ENCODE assay signal across 8 cellular contexts in genomic region chr17:60641810-60642220, GRCh38. TPM values are rescaled to one million over a fixed set of nuclear protein-coding genes. Genes with fewer than 3 reads are reported as not detected.
A peak's percentile ranks its signal among the peaks of the same experiment; 100 is the strongest.
DNase-seq lines count a peak whose midpoint lies in the region; ATAC-seq lines count a peak whose summit lies in the region.

No MANE protein-coding gene starts in this region.

- no peak overlapping the region for H3K4me3 ChIP-seq in Karpas-422 (ENCODE audit: low read length)

- H3K27ac Mint-ChIP-seq in activated naive CD4-positive, alpha-beta T cell treated with anti-CD3 and anti-CD28 coated beads, Interleukin-2, amount 10 ng/mL, durations not matched to agents 7 days and 5 days = peak overlapping the region; percentile 17

- H2AFZ ChIP-seq in Karpas-422 (ENCODE audit: low read length) = no peak overlapping the region

- ATAC-seq in GM19023 (IDR thresholded peaks at IDR 0.05; ENCODE audit: unreplicated experiment) = no peak
- ATAC-seq in HG03175 (IDR thresholded peaks at IDR 0.05; ENCODE audit: unreplicated experiment) = no peak

- H3K79me2 ChIP-seq in Karpas-422 (ENCODE audit: low read length) = peaks cover 62% of the 10 kb centered on the region

- H3K4me1 ChIP-seq in Karpas-422 (ENCODE audit: low read length) = peaks cover 23% of the 10 kb centered on the region

- no peaks in the 10 kb centered on the region for H3K27me3 ChIP-seq in Karpas-422 (ENCODE audit: low read length)

- H3K36me3 ChIP-seq in Karpas-422 (ENCODE audit: insufficient read depth, low read length) = peaks cover 6% of the 10 kb centered on the region; the same call in 1 of the 2 replicates

- CTCF ChIA-PET in activated naive CD4-positive, alpha-beta T cell treated with anti-CD3 and anti-CD28 coated beads, Interleukin-2, amount 10 ng/mL, durations not matched to agents 7 days and 5 days (lab: Charles Lee) = interaction anchor here (1.8 kb wide), 1 partner anchor 65 kb away, joined by 6 read pairs; no protein-coding TSS in a partner anchor

- H3K9me3 ChIP-seq in Karpas-422 (ENCODE audit: low read length) = no peaks in the 10 kb centered on the region

- no peak overlapping the region for H3K9ac ChIP-seq in Karpas-422 (ENCODE audit: low read length)

- H3K9me3 Mint-ChIP-seq in activated naive CD4-positive, alpha-beta T cell treated with anti-CD3 and anti-CD28 coated beads, Interleukin-2, amount 10 ng/mL, durations not matched to agents 7 days and 5 days = no peaks in the 10 kb centered on the region

- H3K27me3 Mint-ChIP-seq in activated naive CD4-positive, alpha-beta T cell treated with anti-CD3 and anti-CD28 coated beads, Interleukin-2, amount 10 ng/mL, durations not matched to agents 7 days and 5 days = no peaks in the 10 kb centered on the region

- no peak overlapping the region for H3K4me3 Mint-ChIP-seq in activated naive CD4-positive, alpha-beta T cell treated with anti-CD3 and anti-CD28 coated beads, Interleukin-2, amount 10 ng/mL, durations not matched to agents 7 days and 5 days

- no peaks in the 10 kb centered on the region for H3K9me2 ChIP-seq in Karpas-422 (replicated peaks; ENCODE audit: insufficient read depth, low read length)

- no peak overlapping the region for H3K27ac ChIP-seq in Karpas-422 (ENCODE audit: low read length)

- H3K36me3 Mint-ChIP-seq in activated naive CD4-positive, alpha-beta T cell treated with anti-CD3 and anti-CD28 coated beads, Interleukin-2, amount 10 ng/mL, durations not matched to agents 7 days and 5 days = peaks cover 13% of the 10 kb centered on the region

- no peak overlapping the region for H3K4me2 ChIP-seq in Karpas-422 (ENCODE audit: low read depth, low read length, poor library complexity, severe bottlenecking)

- H3K4me1 Mint-ChIP-seq in activated naive CD4-positive, alpha-beta T cell treated with anti-CD3 and anti-CD28 coated beads, Interleukin-2, amount 10 ng/mL, durations not matched to agents 7 days and 5 days = peaks cover 2% of the 10 kb centered on the region

- no peaks in the 10 kb centered on the region for H4K20me1 ChIP-seq in Karpas-422 (ENCODE audit: insufficient read depth, low read depth, low read length)

- intact Hi-C loops in head of caudate nucleus (cut with DNase I) (no loop called here), posterior cingulate gyrus (cut with DNase I) (no loop called here)

- in situ Hi-C loops in G401 (cut with HindIII; ENCODE audit: low sequenced_read_pairs) = no loop called here

- DNase-seq in G401 (ENCODE audit: low spot score) (peak; percentile 91), Karpas-422 (peak; percentile 94), OCI-M1 (lab: John Stamatoyannopoulos, UW) (peak; percentile 88), head of caudate nucleus (peak in 40 of 42 donors; percentile 33 to 93 (median 80)), posterior cingulate gyrus (peak in 6 of 10 donors; percentile 22 to 85 (median 70))
- peak; percentile 62 for DNase-seq in activated naive CD4-positive, alpha-beta T cell treated with anti-CD3 and anti-CD28 coated beads, Interleukin-2, amount 10 ng/mL, durations not matched to agents 7 days and 5 days

RNA-seq across cellular contexts. Expression of gene BCAS3, which starts 35.8 kb away (rescaled TPM):
- 6.0 and 13.1 TPM in 2 replicates for total RNA-seq in G401 (2014; rRNA removed; shearing (Covaris generic))
- total RNA-seq in Karpas-422 (2014; rRNA removed; shearing (Covaris generic); ENCODE audit: low replicate concordance) = 32.6 and 42.6 TPM in 2 replicates

RNA-seq across cellular contexts. Expression of gene PPM1D, which starts 41.8 kb away (rescaled TPM):
- 17.2 and 31.4 TPM in 2 replicates for total RNA-seq in G401 (2014; rRNA removed; shearing (Covaris generic))
- total RNA-seq in Karpas-422 (2014; rRNA removed; shearing (Covaris generic); ENCODE audit: low replicate concordance) = 6.4 and 11.8 TPM in 2 replicates
